Comparison of ENCODE assay signal across 9 cellular contexts in genomic region chr3:81823882-81824395, GRCh38.
A peak's percentile ranks its signal among the peaks of the same experiment; 100 is the strongest.
DNase-seq lines count a peak whose midpoint lies in the region; ATAC-seq, FAIRE-seq and TF ChIP-seq lines count a peak whose summit lies in the region.
"Had no signal": no experiment of that assay in that cellular context is flagged by ENCODE, and none has a peak within 500 bp of the region (broad histone marks: within the 10 kb centered on the region; RNA-seq: fewer than 3 reads in every experiment).

No MANE protein-coding gene starts in this region.

- no peaks in the 10 kb centered on the region for H3K9me3 ChIP-seq in liver (ENCODE audit: control insufficient read depth in 4 of 4, low read length in 3 of 4)
- no peaks in the 10 kb centered on the region for H3K9me3 ChIP-seq in HepG2 (ENCODE audit: low read length)
- H3K9me3 ChIP-seq in naive thymus-derived CD4-positive, alpha-beta T cell (ENCODE audit: control insufficient read depth in 2 of 3, low read length in 3 of 3): no peaks in the 10 kb centered on the region

- H3K27me3 ChIP-seq in liver (ENCODE audit: control insufficient read depth in 4 of 4, insufficient read depth in 4 of 4, low read length in 3 of 4): no peaks in the 10 kb centered on the region
- no peaks in the 10 kb centered on the region for H3K27me3 ChIP-seq in HepG2 (ENCODE audit: control insufficient read depth in 1 of 2, insufficient read depth in 2 of 2, low read length in 2 of 2)
- H3K27me3 ChIP-seq in naive thymus-derived CD4-positive, alpha-beta T cell (ENCODE audit: control insufficient read depth in 2 of 2, insufficient read depth in 2 of 2, low read length in 2 of 2): no peaks in the 10 kb centered on the region

- peaks cover 0 to 12% (median 2%) of the 10 kb centered on the region in 11 donors for H3K9me3 Mint-ChIP-seq in naive thymus-derived CD4-positive, alpha-beta T cell
- H3K9me3 Mint-ChIP-seq in activated CD4-positive, alpha-beta memory T cell treated with anti-CD3 and anti-CD28 coated beads, Interleukin-2, amount 10 ng/mL, durations not matched to agents 7 days and 5 days: no peaks in the 10 kb centered on the region
- H3K9me3 Mint-ChIP-seq in osteocyte (ENCODE audit: unreplicated experiment): peaks cover 4% of the 10 kb centered on the region

- no peak overlapping the region for H2AFZ ChIP-seq in HepG2 (ENCODE audit: low read length)

- no peak overlapping the region for H3K4me3 Mint-ChIP-seq in naive thymus-derived CD4-positive, alpha-beta T cell
- no peak overlapping the region for H3K4me3 Mint-ChIP-seq in activated CD4-positive, alpha-beta memory T cell treated with anti-CD3 and anti-CD28 coated beads, Interleukin-2, amount 10 ng/mL, durations not matched to agents 7 days and 5 days
- no peak overlapping the region for H3K4me3 Mint-ChIP-seq in osteocyte (ENCODE audit: unreplicated experiment)

- no peaks in the 10 kb centered on the region for H3K79me2 ChIP-seq in HepG2 (ENCODE audit: insufficient read depth, low read length)

- peaks cover 4 to 19% (median 16%) of the 10 kb centered on the region in 4 donors for H3K4me1 ChIP-seq in liver (ENCODE audit: control insufficient read depth in 4 of 4, insufficient read depth in 4 of 4, low read length in 3 of 4)
- no peaks in the 10 kb centered on the region for H3K4me1 ChIP-seq in HepG2 (ENCODE audit: insufficient read depth, low read length)
- no peaks in the 10 kb centered on the region for H3K4me1 ChIP-seq in naive thymus-derived CD4-positive, alpha-beta T cell (ENCODE audit: control insufficient read depth in 2 of 2, insufficient read depth in 2 of 2, low read length in 2 of 2)

- H3K27ac Mint-ChIP-seq in naive thymus-derived CD4-positive, alpha-beta T cell: no peak overlapping the region
- H3K27ac Mint-ChIP-seq in activated CD4-positive, alpha-beta memory T cell treated with anti-CD3 and anti-CD28 coated beads, Interleukin-2, amount 10 ng/mL, durations not matched to agents 7 days and 5 days: no peak overlapping the region
- H3K27ac Mint-ChIP-seq in osteocyte (ENCODE audit: unreplicated experiment): no peak overlapping the region

- ATAC-seq in HepG2: no peak
- peak; percentile 96 for ATAC-seq in HG03354 (IDR thresholded peaks at IDR 0.05; ENCODE audit: poor library complexity, severe bottlenecking, unreplicated experiment)
- ATAC-seq in naive thymus-derived CD4-positive, alpha-beta T cell: peak; percentile 73

- H3K9ac ChIP-seq in liver (ENCODE audit: low read depth in 1 of 2, low read length in 2 of 2) (peak overlapping the region; percentile 31 to 86), HepG2 (ENCODE audit: insufficient read depth, low read depth, low read length) (no peak overlapping the region)

- no TSS peak for BruUV-seq in HepG2 (replicated peaks; lab: Mats Ljungman, UMichigan)

- WGBS in liver: 7% methylated on average over 2 of the region's 2 CpGs
- 0% methylated on average over 2 of the region's 2 CpGs for WGBS in HepG2 (ENCODE audit: low lambda C conversion rate)

- H3K36me3 ChIP-seq in liver (ENCODE audit: control insufficient read depth in 4 of 4, insufficient read depth in 3 of 4, low read depth in 1 of 4, low read length in 3 of 4) (no peaks in the 10 kb centered on the region), HepG2 (replicated peaks in 1 of 2; ENCODE audit: control insufficient read depth in 1 of 2, insufficient read depth in 2 of 2, low read length in 2 of 2) (no peaks in the 10 kb centered on the region)
- no peaks in the 10 kb centered on the region for H3K36me3 ChIP-seq in naive thymus-derived CD4-positive, alpha-beta T cell (ENCODE audit: control insufficient read depth in 2 of 3, insufficient read depth in 3 of 3, low read length in 3 of 3)

- H3K4me3 ChIP-seq in liver (ENCODE audit: low read depth in 1 of 3, low read length in 3 of 3) (peak overlapping the region in 1 of 3 donors; percentile 4), HepG2 (replicated peaks in 1 of 3; ENCODE audit: insufficient read depth in 1 of 3, low read depth in 2 of 3, low read length in 3 of 3) (no peak overlapping the region)
- H3K4me3 ChIP-seq in naive thymus-derived CD4-positive, alpha-beta T cell (ENCODE audit: low read length): no peak overlapping the region

- DNase-seq in HepG2 (ENCODE audit: low spot score) (no peak), OCI-M1 (lab: John Stamatoyannopoulos, UW) (peak; percentile 61), osteocyte (ENCODE audit: extremely low spot score, unreplicated experiment) (no peak), D721Med (ENCODE audit: insufficient read length, low spot score) (no peak)
- DNase-seq in naive thymus-derived CD4-positive, alpha-beta T cell: no peak
- no peak for DNase-seq in activated CD4-positive, alpha-beta memory T cell treated with anti-CD3 and anti-CD28 coated beads, Interleukin-2, amount 10 ng/mL, durations not matched to agents 7 days and 5 days

- H3K27ac ChIP-seq in liver (ENCODE audit: low read depth in 1 of 2, low read length in 2 of 2) (peak overlapping the region; percentile 65 to 75), HepG2 (ENCODE audit: extremely low read length, insufficient read depth, low read length) (no peak overlapping the region)
- H3K27ac ChIP-seq in naive thymus-derived CD4-positive, alpha-beta T cell (ENCODE audit: low read depth, low read length): no peak overlapping the region
- H3K27ac ChIP-seq: VCaP had no signal

- intact Hi-C loops in HepG2 (cut with micrococcal nuclease; ENCODE audit: unreplicated experiment): no loop called here
- intact Hi-C loops in naive thymus-derived CD4-positive, alpha-beta T cell (cut with micrococcal nuclease): no loop called here

- TF ChIP-seq POLR2A in HepG2 (IDR thresholded peaks at IDR 0.05; ENCODE audit: insufficient read depth in 1 of 2, low read depth in 2 of 2, low read length in 2 of 2): no peak

- H3K27me3 Mint-ChIP-seq in naive thymus-derived CD4-positive, alpha-beta T cell: peaks cover 0 to 14% (median 4%) of the 10 kb centered on the region in 5 donors
- H3K27me3 Mint-ChIP-seq in activated CD4-positive, alpha-beta memory T cell treated with anti-CD3 and anti-CD28 coated beads, Interleukin-2, amount 10 ng/mL, durations not matched to agents 7 days and 5 days: peaks cover 1% of the 10 kb centered on the region
- no peaks in the 10 kb centered on the region for H3K27me3 Mint-ChIP-seq in osteocyte (ENCODE audit: unreplicated experiment)

- POLR2A ChIA-PET in HepG2 (lab: Yijun Ruan, JAX): no interaction called here
- POLR2A ChIA-PET in naive thymus-derived CD4-positive, alpha-beta T cell (lab: Charles Lee): no interaction called here
- POLR2A ChIA-PET in activated CD4-positive, alpha-beta memory T cell treated with anti-CD3 and anti-CD28 coated beads, Interleukin-2, amount 10 ng/mL, durations not matched to agents 7 days and 5 days (lab: Charles Lee): no interaction called here

- in situ Hi-C loops in HepG2 (cut with HindIII; ENCODE audit: extremely low pct_ligation_motif_present, low pct_unique_long_range_greater_than_20kb): no loop called here

- CTCF ChIA-PET in HepG2 (lab: Yijun Ruan, JAX; ENCODE audit: low intra/inter-chr PET ratio, low total read pairs): no interaction called here
- CTCF ChIA-PET in naive thymus-derived CD4-positive, alpha-beta T cell (lab: Charles Lee): no interaction called here
- CTCF ChIA-PET in activated CD4-positive, alpha-beta memory T cell treated with anti-CD3 and anti-CD28 coated beads, Interleukin-2, amount 10 ng/mL, durations not matched to agents 7 days and 5 days (lab: Charles Lee): no interaction called here

- peaks cover 0 to under 1% (median 0%) of the 10 kb centered on the region in 7 donors for H3K4me1 Mint-ChIP-seq in naive thymus-derived CD4-positive, alpha-beta T cell
- no peaks in the 10 kb centered on the region for H3K4me1 Mint-ChIP-seq in activated CD4-positive, alpha-beta memory T cell treated with anti-CD3 and anti-CD28 coated beads, Interleukin-2, amount 10 ng/mL, durations not matched to agents 7 days and 5 days
- peaks cover 3% of the 10 kb centered on the region for H3K4me1 Mint-ChIP-seq in osteocyte (ENCODE audit: unreplicated experiment)

- peaks cover 0 to 5% (median 0%) of the 10 kb centered on the region in 5 donors for H3K36me3 Mint-ChIP-seq in naive thymus-derived CD4-positive, alpha-beta T cell
- no peaks in the 10 kb centered on the region for H3K36me3 Mint-ChIP-seq in activated CD4-positive, alpha-beta memory T cell treated with anti-CD3 and anti-CD28 coated beads, Interleukin-2, amount 10 ng/mL, durations not matched to agents 7 days and 5 days (ENCODE audit: low read depth)
- no peaks in the 10 kb centered on the region for H3K36me3 Mint-ChIP-seq in osteocyte (ENCODE audit: unreplicated experiment)

- no peak for FAIRE-seq in HepG2 (lab: Jason Lieb, UNC)
- FAIRE-seq in D721Med (lab: Jason Lieb, UNC): no peak

- no peak for TF ChIP-seq EP300 in HepG2 (IDR thresholded peaks at IDR 0.05; ENCODE audit: low read depth in 2 of 2, low read length in 2 of 2)
- TF ChIP-seq EP300 in HepG2 (CRISPR knock-in tag; IDR thresholded peaks at IDR 0.05; ENCODE audit: borderline replicate concordance): no peak

- no peak for TF ChIP-seq RAD21 in liver (IDR thresholded peaks at IDR 0.05)
- no peak for TF ChIP-seq RAD21 in HepG2 (CRISPR knock-in tag; IDR thresholded peaks at IDR 0.05)

- no peaks in the 10 kb centered on the region for H4K20me1 ChIP-seq in HepG2 (ENCODE audit: insufficient read depth, low read length)

- H3K4me2 ChIP-seq in HepG2 (ENCODE audit: low read depth, low read length): no peak overlapping the region

- TF ChIP-seq CTCF in liver (IDR thresholded peaks at IDR 0.05; ENCODE audit: low read depth, low read length, missing input control) (no peak), HepG2 (CRISPR knock-in tag; IDR thresholded peaks at IDR 0.05) (no peak), osteocyte (IDR thresholded peaks at IDR 0.05) (no peak), D721Med (IDR thresholded peaks at IDR 0.05; ENCODE audit: insufficient read depth, missing control alignments) (no peak)

TF ChIP-seq in liver, 16 proteins besides CTCF, POLR2A, EP300 and RAD21:
- TF ChIP-seq FOXA1 (IDR thresholded peaks at IDR 0.05): no peak
- TF ChIP-seq RXRA (IDR thresholded peaks at IDR 0.05): peak in 1 of 2 donors; percentile 9
TF ChIP-seq in liver: peak in this region for 1.

TF ChIP-seq in HepG2, 621 proteins besides CTCF, POLR2A, EP300 and RAD21 (continues in another document):
- no peak for TF ChIP-seq EZH2 (conservative IDR thresholded peaks at IDR 0.05; ENCODE audit: low read depth, low read length)
- no peak for TF ChIP-seq BORCS8-MEF2B (CRISPR knock-in tag; IDR thresholded peaks at IDR 0.05)
- TF ChIP-seq NR2F6 (IDR thresholded peaks at IDR 0.05): no peak
- TF ChIP-seq NR2F6 (CRISPR knock-in tag; IDR thresholded peaks at IDR 0.05): no peak
- TF ChIP-seq SNAPC5 (CRISPR knock-in tag; IDR thresholded peaks at IDR 0.05; ENCODE audit: borderline replicate concordance): no peak
- TF ChIP-seq MAFK (conservative IDR thresholded peaks at IDR 0.05 in 1 of 2, IDR thresholded peaks at IDR 0.05 in 1 of 2; ENCODE audit: low read length in 2 of 2): no peak
- TF ChIP-seq ZNF772 (CRISPR knock-in tag; IDR thresholded peaks at IDR 0.05): no peak
- no peak for TF ChIP-seq FLYWCH1 (CRISPR knock-in tag; IDR thresholded peaks at IDR 0.05)

Comparison
In these comparisons a context has a peak if more than half of its experiments do, and no peak if none do; other contexts are left out.
1. H3K27ac ChIP-seq: peak in liver (2 of 2); none in HepG2 (single experiment) and naive thymus-derived CD4-positive, alpha-beta T cell (single experiment).